18 cellular contexts compared by ENCODE assay signal in the genomic region with DNA sequence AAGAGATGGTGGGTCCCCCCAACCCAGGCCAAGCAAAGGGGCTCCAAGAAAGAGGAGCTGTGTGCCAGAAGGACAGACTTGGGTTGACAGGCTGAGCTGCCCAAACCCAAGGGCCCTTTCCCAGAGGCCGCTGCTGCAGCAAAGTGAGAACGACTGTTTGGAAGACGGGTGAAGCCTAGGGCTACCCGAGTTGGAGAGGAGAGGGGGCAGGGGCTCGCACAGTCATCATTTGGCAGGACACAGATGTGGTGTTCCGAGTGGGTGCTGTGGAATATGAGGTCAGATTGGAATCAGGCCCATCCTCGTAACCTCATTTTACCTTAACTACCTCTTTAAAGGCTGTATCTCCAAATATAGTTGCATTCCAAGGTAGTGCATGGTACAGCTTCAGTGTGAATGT. TPM values are rescaled to one million over a fixed set of nuclear protein-coding genes. Genes with fewer than 3 reads are reported as not detected.
DNase-seq lines count a peak whose midpoint lies in the region; ATAC-seq and TF ChIP-seq lines count a peak whose summit lies in the region.
"Had no signal": no experiment of that assay in that cellular context is flagged by ENCODE, and none has a peak within 500 bp of the region (broad histone marks: within the 10 kb centered on the region; RNA-seq: fewer than 3 reads in every experiment).

No MANE protein-coding gene starts in this region.

- H3K9me2 ChIP-seq in OCI-LY7 (ENCODE audit: insufficient read depth, low read length): no peaks in the 10 kb centered on the region

- no peak for TF ChIP-seq CTCF in esophagus muscularis mucosa (IDR thresholded peaks at IDR 0.05)
- no peak for TF ChIP-seq CTCF in thoracic aorta (IDR thresholded peaks at IDR 0.05)
- no peak for TF ChIP-seq CTCF in OCI-LY7 (conservative IDR thresholded peaks at IDR 0.05; ENCODE audit: low read length)

- POLR2A ChIA-PET in OCI-LY7 (lab: Charles Lee): no interaction called here

- TF ChIP-seq EP300 in esophagus muscularis mucosa (IDR thresholded peaks at IDR 0.05): no peak

- no peaks in the 10 kb centered on the region for H3K79me2 ChIP-seq in OCI-LY7 (ENCODE audit: insufficient read depth, low read depth, low read length)

- H3K4me3 ChIP-seq in esophagus muscularis mucosa (no peak overlapping the region), thoracic aorta (no peak overlapping the region), OCI-LY7 (ENCODE audit: low read depth, low read length, poor library complexity, severe bottlenecking) (no peak overlapping the region), H7 (ENCODE audit: insufficient read depth, low read depth, low read length) (no peak overlapping the region)

- H3K4me2 ChIP-seq in OCI-LY7 (ENCODE audit: low read length): no peak overlapping the region

- H4K20me1 ChIP-seq in OCI-LY7 (ENCODE audit: insufficient read depth, low read length): no peaks in the 10 kb centered on the region

- DNase-seq in esophagus muscularis mucosa (ENCODE audit: extremely low spot score): no peak
- DNase-seq in posterior vena cava (ENCODE audit: low spot score): peak; percentile 36
- no peak for DNase-seq in thoracic aorta (ENCODE audit: low spot score)
- no peak for DNase-seq in OCI-LY7 (ENCODE audit: low spot score)
- DNase-seq in H7: no peak
- DNase-seq in cerebellar cortex (ENCODE audit: low spot score): no peak
- DNase-seq: COR-L47, IMR-90, NCI-H1105, NCI-H1694, NCI-H2107, NCI-H226, NCI-H524 treated with DMSO at 0.1 percent for 48 hours, SHP77 treated with DMSO at 0.1 percent for 48 hours had no signal

- H3K9me3 ChIP-seq in KOPT-K1 (ENCODE audit: insufficient read depth, low read length, poor library complexity, severe bottlenecking): no peaks in the 10 kb centered on the region
- no peaks in the 10 kb centered on the region for H3K9me3 ChIP-seq in esophagus muscularis mucosa
- H3K9me3 ChIP-seq in thoracic aorta: no peaks in the 10 kb centered on the region
- H3K9me3 ChIP-seq in OCI-LY7 (ENCODE audit: low read length): no peaks in the 10 kb centered on the region

- no peaks in the 10 kb centered on the region for H3K36me3 ChIP-seq in KOPT-K1 (ENCODE audit: insufficient read depth, low read length)
- H3K36me3 ChIP-seq in esophagus muscularis mucosa: no peaks in the 10 kb centered on the region
- H3K36me3 ChIP-seq in thoracic aorta: no peaks in the 10 kb centered on the region
- H3K36me3 ChIP-seq in OCI-LY7 (ENCODE audit: insufficient read depth, low read length): no peaks in the 10 kb centered on the region
- no peaks in the 10 kb centered on the region for H3K36me3 ChIP-seq in H7 (replicated peaks; ENCODE audit: control insufficient read depth, insufficient read depth, low read length)

- CTCF ChIA-PET in OCI-LY7 (lab: Charles Lee; ENCODE audit: unreplicated experiment): interaction anchor here (0.7 kb wide), 1 partner anchor 14 kb away, joined by 4 read pairs; a partner anchor contains a TSS

- intact Hi-C loops in esophagus muscularis mucosa (cut with DNase I): no loop called here
- intact Hi-C loops in posterior vena cava (cut with DNase I): loop anchor here in 1 of 2 donors (2.0 kb wide), 1 partner anchor 18 kb away; a partner anchor contains a TSS
- intact Hi-C loops in OCI-LY7 (cut with micrococcal nuclease; ENCODE audit: unreplicated experiment): no loop called here

- WGBS in esophagus muscularis mucosa: 61% methylated on average over 3 of the region's 7 CpGs

- BruUV-seq in OCI-LY7 (replicated peaks; lab: Mats Ljungman, UMichigan): no TSS peak

- H2AFZ ChIP-seq in OCI-LY7 (ENCODE audit: low read length): no peak overlapping the region

- TF ChIP-seq POLR2A in esophagus muscularis mucosa (IDR thresholded peaks at IDR 0.05; ENCODE audit: low read depth): no peak

- no peak for ATAC-seq in thoracic aorta (ENCODE audit: insufficient number of reproducible peaks, low FRiP score, low read depth)

- H3K27me3 ChIP-seq in esophagus muscularis mucosa (no peaks in the 10 kb centered on the region), thoracic aorta (replicated peaks; ENCODE audit: insufficient read depth) (no peaks in the 10 kb centered on the region), H7 (ENCODE audit: control insufficient read depth, insufficient read depth, low read length) (no peaks in the 10 kb centered on the region)

- H3K4me1 ChIP-seq in esophagus muscularis mucosa (peaks cover 21 to 57% (median 53%) of the 10 kb centered on the region in 4 donors), thoracic aorta (ENCODE audit: control insufficient read depth in 1 of 2, low read depth in 2 of 2) (peaks cover 40 to 66% of the 10 kb centered on the region in 2 donors), OCI-LY7 (ENCODE audit: insufficient read depth, low read length, poor library complexity, severe bottlenecking) (peaks cover 7% of the 10 kb centered on the region)

- peak overlapping the region; percentile 6 for H3K27ac ChIP-seq in KOPT-K1 (ENCODE audit: low read depth, low read length, poor library complexity, severe bottlenecking)
- peak overlapping the region; percentile 4 to 95 (median 32) for H3K27ac ChIP-seq in esophagus muscularis mucosa (replicated peaks in 1 of 4)
- peak overlapping the region; percentile 98 to 99 for H3K27ac ChIP-seq in thoracic aorta
- no peak overlapping the region for H3K27ac ChIP-seq in OCI-LY7 (ENCODE audit: low read depth, low read length, poor library complexity, severe bottlenecking)
- H3K27ac ChIP-seq: C4-2B had no signal

RNA-seq across cellular contexts. Expression of a gene that starts 5.3 kb away (rescaled TPM):
- total RNA-seq in esophagus muscularis mucosa: 100 to 1,000 TPM; 127 to 315 (median 226) TPM
- 100 to 1,000 TPM; 231 to 371 TPM for total RNA-seq in posterior vena cava
- 100 to 1,000 TPM; 425 to 501 TPM for total RNA-seq in thoracic aorta
- total RNA-seq in OCI-LY7 (2014; rRNA removed; shearing (Covaris generic)): not detected in 2 replicates
- total RNA-seq in OCI-LY7 (2022): 0.31 and 0.65 TPM in 2 replicates
- total RNA-seq in H7 (2014; rRNA removed; shearing (Covaris generic)): 22.2 and 24.8 TPM in 2 replicates
- total RNA-seq: HT-29 had no signal

RNA-seq across cellular contexts. Expression of a gene that starts 14.0 kb away (rescaled TPM):
- 10 to 100 TPM; 26.3 to 41.4 (median 33.2) TPM for total RNA-seq in esophagus muscularis mucosa
- total RNA-seq in posterior vena cava: 10 to 100 TPM; 28.8 to 29.2 TPM
- 10 to 100 TPM; 49.2 to 51.2 TPM for total RNA-seq in thoracic aorta
- total RNA-seq in OCI-LY7 (2014; rRNA removed; shearing (Covaris generic)): 8.1 and 8.2 TPM in 2 replicates
- total RNA-seq in OCI-LY7 (2022): 16.5 and 19.3 TPM in 2 replicates
- 26.1 and 30.4 TPM in 2 replicates for total RNA-seq in H7 (2014; rRNA removed; shearing (Covaris generic))

RNA-seq across cellular contexts. Expression of a gene that starts 18.7 kb away (rescaled TPM):
- total RNA-seq in esophagus muscularis mucosa: 1 to 10 TPM; 2.3 to 5.4 (median 4.3) TPM
- 10 to 100 TPM in 1 of 2 donors, 1 to 10 TPM in 1; 8.4 to 12.6 TPM for total RNA-seq in posterior vena cava
- 1 to 10 TPM; 2.8 to 8.3 TPM for total RNA-seq in thoracic aorta
- 0.47 and 0.80 TPM in 2 replicates for total RNA-seq in OCI-LY7 (2014; rRNA removed; shearing (Covaris generic))
- total RNA-seq in OCI-LY7 (2022): 0.17 TPM in 1 of 2 replicates, not detected in the other
- 2.3 and 3.0 TPM in 2 replicates for total RNA-seq in H7 (2014; rRNA removed; shearing (Covaris generic))
- total RNA-seq: HT-29, LHCN-M2 had no signal

RNA-seq across cellular contexts. Expression of a gene that starts 29.8 kb away (rescaled TPM):
- total RNA-seq in esophagus muscularis mucosa: 10 to 100 TPM in 1 of 4 donors, 1 to 10 TPM in 3; 9.5 to 13.8 (median 9.9) TPM
- total RNA-seq in posterior vena cava: 1 to 10 TPM; 7.7 to 9.8 TPM
- total RNA-seq in thoracic aorta: 10 to 100 TPM in 1 of 2 donors, 1 to 10 TPM in 1; 6.3 to 33.4 TPM
- total RNA-seq in OCI-LY7 (2014; rRNA removed; shearing (Covaris generic)): 35.8 and 38.1 TPM in 2 replicates
- 21.1 and 24.1 TPM in 2 replicates for total RNA-seq in OCI-LY7 (2022)
- total RNA-seq in H7 (2014; rRNA removed; shearing (Covaris generic)): 61.5 and 63.5 TPM in 2 replicates

Comparison
In these comparisons a context has a peak if more than half of its experiments do, and no peak if none do; other contexts are left out.
1. RNA of a gene that starts 5.3 kb away (total RNA-seq): 425 to 501 TPM in thoracic aorta, 231 to 371 TPM in posterior vena cava, 127 to 315 TPM in esophagus muscularis mucosa and 22.2 to 24.8 TPM in H7; 0.31 to 0.65 TPM in OCI-LY7; every median in the first group is over 10 times any median in the second.